2 cellular contexts compared by ENCODE assay signal in the genomic region with DNA sequence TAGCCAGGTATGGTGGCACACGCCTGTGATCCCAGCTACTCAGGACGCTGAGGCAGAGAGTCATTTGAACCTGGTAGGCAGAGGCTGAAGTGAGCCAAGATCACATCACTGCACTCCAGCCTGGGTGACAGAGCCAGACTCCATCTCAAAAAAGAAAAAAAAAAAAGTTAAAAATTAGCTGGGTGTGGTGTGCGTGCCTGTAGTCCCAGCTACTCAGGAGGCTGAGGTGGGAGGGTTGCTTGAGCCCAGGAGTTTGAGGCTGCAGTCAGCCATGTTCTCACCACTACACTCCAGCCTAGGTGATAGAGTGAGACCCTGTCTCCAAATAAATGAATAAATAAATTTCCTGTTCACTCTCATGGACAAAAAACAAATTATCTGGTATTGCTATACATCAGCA. TPM values are rescaled to one million over a fixed set of nuclear protein-coding genes. Genes with fewer than 3 reads are reported as not detected.
"Had no signal": no experiment of that assay in that cellular context is flagged by ENCODE, and none has a peak within 500 bp of the region (broad histone marks: within the 10 kb centered on the region; RNA-seq: fewer than 3 reads in every experiment).

No MANE protein-coding gene starts in this region.

RNA-seq across cellular contexts. Expression of a gene that starts 5.0 kb away (rescaled TPM):
- total RNA-seq: esophagus mucosa, Right ventricle myocardium superior had no signal

RNA-seq across cellular contexts. Expression of a gene that starts 33.0 kb away (rescaled TPM):
- total RNA-seq: esophagus mucosa had no signal

RNA-seq across cellular contexts. Expression of a gene that starts 36.0 kb away (rescaled TPM):
- total RNA-seq: esophagus mucosa, Right ventricle myocardium superior had no signal
